In the genomic region with DNA sequence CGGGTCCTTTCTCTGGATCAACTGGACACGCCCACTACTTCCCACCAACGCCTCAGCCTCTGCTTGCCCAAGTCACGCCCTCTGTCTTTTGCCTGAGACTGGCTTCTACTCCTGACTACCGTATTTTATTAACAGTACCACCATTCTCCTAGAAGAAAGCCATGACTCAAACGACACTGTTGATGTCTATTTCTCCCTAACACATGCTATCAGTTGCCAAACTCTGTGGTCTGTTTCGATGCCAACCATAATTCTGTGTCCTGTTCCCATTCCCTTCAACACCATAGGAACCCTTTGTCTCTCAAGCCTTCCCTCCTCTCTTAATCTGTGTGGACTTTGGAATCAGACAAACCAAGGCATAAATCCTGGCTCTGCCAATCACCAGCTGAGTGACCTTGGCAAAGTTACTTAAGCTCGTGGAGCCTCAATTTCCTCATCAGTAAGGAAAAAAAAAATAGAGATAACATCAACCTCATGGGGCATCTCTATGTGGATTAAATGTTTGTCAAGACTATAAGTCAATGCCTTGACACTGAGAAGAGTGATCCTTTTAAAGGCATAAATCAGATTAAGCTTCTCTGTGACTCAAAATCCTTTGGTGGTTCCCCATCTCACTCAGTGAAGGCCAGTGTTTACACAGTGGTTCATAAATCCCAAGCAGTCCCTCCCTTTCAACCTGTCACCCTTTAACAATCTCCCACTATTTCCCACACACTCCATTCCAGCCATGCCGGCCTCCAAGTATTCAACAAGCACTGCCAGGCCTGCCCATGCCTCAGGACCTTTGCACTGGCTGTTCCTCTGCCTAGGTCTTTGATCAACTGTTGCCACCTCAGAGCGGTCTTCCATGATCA, we compare ENCODE assay signal across 9 cellular contexts. TPM values are rescaled to one million over a fixed set of nuclear protein-coding genes. Genes with fewer than 3 reads are reported as not detected.
A peak's percentile ranks its signal among the peaks of the same experiment; 100 is the strongest.
DNase-seq lines count a peak whose midpoint lies in the region; ATAC-seq and TF ChIP-seq lines count a peak whose summit lies in the region.
"Had no signal": no experiment of that assay in that cellular context is flagged by ENCODE, and none has a peak within 500 bp of the region (broad histone marks: within the 10 kb centered on the region; RNA-seq: fewer than 3 reads in every experiment).

No MANE protein-coding gene starts in this region.

- H3K27ac Mint-ChIP-seq in GM23338 (no peak overlapping the region), glutamatergic neuron (ENCODE audit: unreplicated experiment) (no peak overlapping the region)

- no peak for TF ChIP-seq CTCF in GM23338 (conservative IDR thresholded peaks at IDR 0.05; ENCODE audit: low read depth in 2 of 2)
- no peak for TF ChIP-seq CTCF in glutamatergic neuron (IDR thresholded peaks at IDR 0.05; ENCODE audit: partially characterized antibody, unreplicated experiment)

- H3K79me2 ChIP-seq in GM23338 (replicated peaks; ENCODE audit: insufficient read depth): no peaks in the 10 kb centered on the region

- no peaks in the 10 kb centered on the region for H3K27me3 ChIP-seq in GM23338 (ENCODE audit: insufficient read depth)
- no peaks in the 10 kb centered on the region for H3K27me3 ChIP-seq in effector memory CD4-positive, alpha-beta T cell (replicated peaks; ENCODE audit: control insufficient read depth, insufficient read depth, low read length, poor library complexity, severe bottlenecking)

- H3K4me1 ChIP-seq in GM23338 (ENCODE audit: insufficient read depth): peaks cover 11% of the 10 kb centered on the region
- peaks cover 71% of the 10 kb centered on the region for H3K4me1 ChIP-seq in effector memory CD4-positive, alpha-beta T cell (ENCODE audit: control insufficient read depth, insufficient read depth, low read length, poor library complexity, severe bottlenecking)

- H3K36me3 Mint-ChIP-seq in GM23338 (ENCODE audit: low read depth) (no peaks in the 10 kb centered on the region), glutamatergic neuron (ENCODE audit: unreplicated experiment) (no peaks in the 10 kb centered on the region)

- no peak overlapping the region for H3K4me3 Mint-ChIP-seq in GM23338
- H3K4me3 Mint-ChIP-seq in glutamatergic neuron (ENCODE audit: unreplicated experiment): no peak overlapping the region

- H3K36me3 ChIP-seq in GM23338 (ENCODE audit: insufficient read depth): no peaks in the 10 kb centered on the region
- H3K36me3 ChIP-seq in effector memory CD4-positive, alpha-beta T cell (ENCODE audit: control insufficient read depth, insufficient read depth, low read length): peaks cover 12% of the 10 kb centered on the region

- H3K4me2 ChIP-seq in GM23338: no peak overlapping the region

- intact Hi-C loops in sciatic nerve (cut with DNase I): no loop called here

- H3K27me3 Mint-ChIP-seq in GM23338 (ENCODE audit: insufficient read depth, low read depth, poor library complexity) (no peaks in the 10 kb centered on the region), glutamatergic neuron (ENCODE audit: unreplicated experiment) (no peaks in the 10 kb centered on the region)

- no peak overlapping the region for H3K4me3 ChIP-seq in GM23338
- no peak overlapping the region for H3K4me3 ChIP-seq in effector memory CD4-positive, alpha-beta T cell (ENCODE audit: insufficient read depth, low read depth, low read length, poor library complexity, severe bottlenecking)

- H3K9me3 Mint-ChIP-seq in GM23338 (no peaks in the 10 kb centered on the region), glutamatergic neuron (ENCODE audit: unreplicated experiment) (no peaks in the 10 kb centered on the region)

- H3K9me3 ChIP-seq in effector memory CD4-positive, alpha-beta T cell (ENCODE audit: control insufficient read depth, low read length): no peaks in the 10 kb centered on the region

- ATAC-seq in GM23338 (peak; percentile 67), sciatic nerve (peak; percentile 66), HG03342 (IDR thresholded peaks at IDR 0.05; ENCODE audit: unreplicated experiment) (no peak)

- H3K4me1 Mint-ChIP-seq in GM23338 (peaks cover 15% of the 10 kb centered on the region), glutamatergic neuron (ENCODE audit: low read depth, unreplicated experiment) (peaks cover 13% of the 10 kb centered on the region)

- H3K9me2 ChIP-seq in GM23338 (ENCODE audit: insufficient read depth): no peaks in the 10 kb centered on the region

- no peak overlapping the region for H2AFZ ChIP-seq in GM23338

- H3F3A ChIP-seq in GM23338 (replicated peaks; ENCODE audit: low read depth): no peaks in the 10 kb centered on the region

- H4K20me1 ChIP-seq in GM23338 (replicated peaks; ENCODE audit: insufficient read depth): no peaks in the 10 kb centered on the region

- no peak overlapping the region for H3K27ac ChIP-seq in GM23338 (ENCODE audit: low read depth)
- H3K27ac ChIP-seq in effector memory CD4-positive, alpha-beta T cell (ENCODE audit: insufficient read depth, low read length, poor library complexity, severe bottlenecking): peak overlapping the region; percentile 61

- DNase-seq in GM23338 (ENCODE audit: low spot score) (peak; percentile 49), NCI-H82 (lab: John Stamatoyannopoulos, UW) (peak; percentile 100), sciatic nerve (ENCODE audit: low spot score) (no peak), NCI-H446 treated with DMSO at 0.1 percent for 48 hours (lab: John Stamatoyannopoulos, UW) (no peak), hepatic stellate cell (ENCODE audit: low spot score) (no peak), glutamatergic neuron (no peak)
- DNase-seq in effector memory CD4-positive, alpha-beta T cell: no peak
- DNase-seq: central memory CD4-positive, alpha-beta T cell had no signal

TF ChIP-seq in GM23338, 12 proteins besides CTCF, POLR2A, EP300 and RAD21 (continues in another document):
- TF ChIP-seq EZH2 (IDR thresholded peaks at IDR 0.05; ENCODE audit: low read depth, unreplicated experiment): no peak
- TF ChIP-seq CREB1 (CRISPR knock-in tag; IDR thresholded peaks at IDR 0.05; ENCODE audit: low read depth): no peak
- TF ChIP-seq, protein P1, sequence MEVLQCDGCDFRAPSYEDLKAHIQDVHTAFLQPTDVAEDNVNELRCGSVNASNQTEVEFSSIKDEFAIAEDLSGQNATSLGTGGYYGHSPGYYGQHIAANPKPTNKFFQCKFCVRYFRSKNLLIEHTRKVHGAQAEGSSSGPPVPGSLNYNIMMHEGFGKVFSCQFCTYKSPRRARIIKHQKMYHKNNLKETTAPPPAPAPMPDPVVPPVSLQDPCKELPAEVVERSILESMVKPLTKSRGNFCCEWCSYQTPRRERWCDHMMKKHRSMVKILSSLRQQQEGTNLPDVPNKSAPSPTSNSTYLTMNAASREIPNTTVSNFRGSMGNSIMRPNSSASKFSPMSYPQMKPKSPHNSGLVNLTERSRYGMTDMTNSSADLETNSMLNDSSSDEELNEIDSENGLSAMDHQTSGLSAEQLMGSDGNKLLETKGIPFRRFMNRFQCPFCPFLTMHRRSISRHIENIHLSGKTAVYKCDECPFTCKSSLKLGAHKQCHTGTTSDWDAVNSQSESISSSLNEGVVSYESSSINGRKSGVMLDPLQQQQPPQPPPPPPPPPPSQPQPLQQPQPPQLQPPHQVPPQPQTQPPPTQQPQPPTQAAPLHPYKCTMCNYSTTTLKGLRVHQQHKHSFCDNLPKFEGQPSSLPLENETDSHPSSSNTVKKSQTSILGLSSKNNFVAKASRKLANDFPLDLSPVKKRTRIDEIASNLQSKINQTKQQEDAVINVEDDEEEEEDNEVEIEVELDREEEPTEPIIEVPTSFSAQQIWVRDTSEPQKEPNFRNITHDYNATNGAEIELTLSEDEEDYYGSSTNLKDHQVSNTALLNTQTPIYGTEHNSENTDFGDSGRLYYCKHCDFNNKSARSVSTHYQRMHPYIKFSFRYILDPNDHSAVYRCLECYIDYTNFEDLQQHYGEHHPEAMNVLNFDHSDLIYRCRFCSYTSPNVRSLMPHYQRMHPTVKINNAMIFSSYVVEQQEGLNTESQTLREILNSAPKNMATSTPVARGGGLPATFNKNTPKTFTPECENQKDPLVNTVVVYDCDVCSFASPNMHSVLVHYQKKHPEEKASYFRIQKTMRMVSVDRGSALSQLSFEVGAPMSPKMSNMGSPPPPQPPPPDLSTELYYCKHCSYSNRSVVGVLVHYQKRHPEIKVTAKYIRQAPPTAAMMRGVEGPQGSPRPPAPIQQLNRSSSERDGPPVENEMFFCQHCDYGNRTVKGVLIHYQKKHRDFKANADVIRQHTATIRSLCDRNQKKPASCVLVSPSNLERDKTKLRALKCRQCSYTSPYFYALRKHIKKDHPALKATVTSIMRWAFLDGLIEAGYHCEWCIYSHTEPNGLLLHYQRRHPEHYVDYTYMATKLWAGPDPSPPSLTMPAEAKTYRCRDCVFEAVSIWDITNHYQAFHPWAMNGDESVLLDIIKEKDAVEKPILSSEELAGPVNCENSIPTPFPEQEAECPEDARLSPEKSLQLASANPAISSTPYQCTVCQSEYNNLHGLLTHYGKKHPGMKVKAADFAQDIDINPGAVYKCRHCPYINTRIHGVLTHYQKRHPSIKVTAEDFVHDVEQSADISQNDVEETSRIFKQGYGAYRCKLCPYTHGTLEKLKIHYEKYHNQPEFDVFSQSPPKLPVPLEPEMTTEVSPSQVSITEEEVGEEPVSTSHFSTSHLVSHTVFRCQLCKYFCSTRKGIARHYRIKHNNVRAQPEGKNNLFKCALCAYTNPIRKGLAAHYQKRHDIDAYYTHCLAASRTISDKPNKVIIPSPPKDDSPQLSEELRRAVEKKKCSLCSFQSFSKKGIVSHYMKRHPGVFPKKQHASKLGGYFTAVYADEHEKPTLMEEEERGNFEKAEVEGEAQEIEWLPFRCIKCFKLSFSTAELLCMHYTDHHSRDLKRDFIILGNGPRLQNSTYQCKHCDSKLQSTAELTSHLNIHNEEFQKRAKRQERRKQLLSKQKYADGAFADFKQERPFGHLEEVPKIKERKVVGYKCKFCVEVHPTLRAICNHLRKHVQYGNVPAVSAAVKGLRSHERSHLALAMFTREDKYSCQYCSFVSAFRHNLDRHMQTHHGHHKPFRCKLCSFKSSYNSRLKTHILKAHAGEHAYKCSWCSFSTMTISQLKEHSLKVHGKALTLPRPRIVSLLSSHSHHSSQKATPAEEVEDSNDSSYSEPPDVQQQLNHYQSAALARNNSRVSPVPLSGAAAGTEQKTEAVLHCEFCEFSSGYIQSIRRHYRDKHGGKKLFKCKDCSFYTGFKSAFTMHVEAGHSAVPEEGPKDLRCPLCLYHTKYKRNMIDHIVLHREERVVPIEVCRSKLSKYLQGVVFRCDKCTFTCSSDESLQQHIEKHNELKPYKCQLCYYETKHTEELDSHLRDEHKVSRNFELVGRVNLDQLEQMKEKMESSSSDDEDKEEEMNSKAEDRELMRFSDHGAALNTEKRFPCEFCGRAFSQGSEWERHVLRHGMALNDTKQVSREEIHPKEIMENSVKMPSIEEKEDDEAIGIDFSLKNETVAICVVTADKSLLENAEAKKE (CRISPR knock-in tag; IDR thresholded peaks at IDR 0.05): no peak
- no peak for TF ChIP-seq ZNF331 (CRISPR knock-in tag; IDR thresholded peaks at IDR 0.05; ENCODE audit: low read depth)

RNA-seq across cellular contexts. Expression of a gene that starts 45.6 kb away (rescaled TPM):
- 4.1 and 5.9 TPM in 2 replicates for total RNA-seq in GM23338 (2014; rRNA removed; shearing (Covaris generic))
- 4.2 and 7.5 TPM in 2 replicates for polyA plus RNA-seq in GM23338 (2016; fragmentation: Nextera tagmentation; extraction: Ambion mirVana)
- 22.2 TPM for total RNA-seq in sciatic nerve
- 6.9 TPM for total RNA-seq in glutamatergic neuron (ENCODE audit: unreplicated experiment)

Comparison
In these comparisons a context has a peak if more than half of its experiments do, and no peak if none do; other contexts are left out.
1. DNase-seq: peak in GM23338 (single experiment) and NCI-H82 (single experiment); none in effector memory CD4-positive, alpha-beta T cell (0 of 3), sciatic nerve (single experiment), NCI-H446 treated with DMSO at 0.1 percent for 48 hours (single experiment), hepatic stellate cell (single experiment) and glutamatergic neuron (single experiment).